In genomic region chr19:45615795-45616708, GRCh38 we compare ENCODE assay signal across 9 cellular contexts. TPM values are rescaled to one million over a fixed set of nuclear protein-coding genes. Genes with fewer than 3 reads are reported as not detected.
DNase-seq lines count a peak whose midpoint lies in the region; ATAC-seq, FAIRE-seq and TF ChIP-seq lines count a peak whose summit lies in the region.
"Had no signal": no experiment of that assay in that cellular context is flagged by ENCODE, and none has a peak within 500 bp of the region (broad histone marks: within the 10 kb centered on the region; RNA-seq: fewer than 3 reads in every experiment).

No MANE protein-coding gene starts in this region.

- no peaks in the 10 kb centered on the region for H3K27me3 ChIP-seq in left ventricle myocardium inferior (ENCODE audit: low read depth)
- no peaks in the 10 kb centered on the region for H3K27me3 ChIP-seq in sigmoid colon

- TF ChIP-seq CTCF in left ventricle myocardium inferior (IDR thresholded peaks at IDR 0.05; ENCODE audit: borderline replicate concordance) (no peak), sigmoid colon (IDR thresholded peaks at IDR 0.05) (no peak)

- 46 to 63% methylated on average over 37 of the region's 37 CpGs for WGBS in sigmoid colon, 2 donors

- peak; percentile 97 for FAIRE-seq in G401.6 (lab: Jason Lieb, UNC)

- H3K9me3 ChIP-seq in left ventricle myocardium inferior (replicated peaks) (no peaks in the 10 kb centered on the region), sigmoid colon (no peaks in the 10 kb centered on the region)

- peaks cover 13 to 48% of the 10 kb centered on the region in 2 donors for H3K36me3 Mint-ChIP-seq in activated naive CD4-positive, alpha-beta T cell treated with anti-CD3 and anti-CD28 coated beads, Interleukin-2, amount 50 U/mL, for 72 hours

- no peak for TF ChIP-seq POLR2A in sigmoid colon (IDR thresholded peaks at IDR 0.05)

- DNase-seq in LHCN-M2 (ENCODE audit: low read depth) (peak; percentile 82), SW480 (ENCODE audit: low spot score) (peak; percentile 97), left ventricle myocardium inferior (peak; percentile 70), sigmoid colon (peak; percentile 86)
- DNase-seq in activated naive CD4-positive, alpha-beta T cell treated with anti-CD3 and anti-CD28 coated beads, Interleukin-2, amount 50 U/mL, for 72 hours (ENCODE audit: low spot score in 2 of 2): peak in 1 of 2 donors; percentile 82

- peak overlapping the region in 1 of 2 donors; percentile 48 for H3K27ac Mint-ChIP-seq in activated naive CD4-positive, alpha-beta T cell treated with anti-CD3 and anti-CD28 coated beads, Interleukin-2, amount 50 U/mL, for 72 hours

- peaks cover 19% of the 10 kb centered on the region for H3K4me1 ChIP-seq in left ventricle myocardium inferior
- H3K4me1 ChIP-seq in sigmoid colon: peaks cover 0 to 9% (median 5%) of the 10 kb centered on the region in 4 donors

- intact Hi-C loops in left ventricle myocardium inferior (cut with micrococcal nuclease): no loop called here
- intact Hi-C loops in sigmoid colon (cut with DNase I): no loop called here

- H3K4me3 ChIP-seq in left ventricle myocardium inferior (peak overlapping the region; percentile 17), sigmoid colon (no peak overlapping the region)

- no peak for TF ChIP-seq EP300 in sigmoid colon (IDR thresholded peaks at IDR 0.05)

- peak overlapping the region; percentile 63 for H3K27ac ChIP-seq in left ventricle myocardium inferior (replicated peaks)
- peak overlapping the region in 3 of 4 donors; percentile 23 to 47 (median 25) for H3K27ac ChIP-seq in sigmoid colon
- H3K27ac ChIP-seq: VCaP had no signal

- no peaks in the 10 kb centered on the region for H3K9me3 Mint-ChIP-seq in activated naive CD4-positive, alpha-beta T cell treated with anti-CD3 and anti-CD28 coated beads, Interleukin-2, amount 50 U/mL, for 72 hours

- ATAC-seq in activated naive CD4-positive, alpha-beta T cell treated with anti-CD3 and anti-CD28 coated beads, Interleukin-2, amount 50 U/mL, for 72 hours: peak; percentile 3 to 78
- no peak for ATAC-seq in HG02852 (IDR thresholded peaks at IDR 0.05; ENCODE audit: unreplicated experiment)
- ATAC-seq in GM18498 (IDR thresholded peaks at IDR 0.05; ENCODE audit: unreplicated experiment): no peak

- H3K36me3 ChIP-seq in left ventricle myocardium inferior (peaks cover 63% of the 10 kb centered on the region), sigmoid colon (peaks cover 0 to 54% (median 7%) of the 10 kb centered on the region in 4 donors)

RNA-seq across cellular contexts. Expression of gene GPR4, which starts 14.0 kb away (rescaled TPM):
- total RNA-seq in LHCN-M2 (2014; rRNA removed) (not detected in 2 replicates), left ventricle myocardium inferior (5.1 TPM), sigmoid colon (1 to 10 TPM in 1 of 4 donors, under 1 TPM in 3; 0.55 to 1.9 (median 0.85) TPM)
- polyA plus RNA-seq in LHCN-M2 (2012): not detected
- total RNA-seq in activated naive CD4-positive, alpha-beta T cell treated with anti-CD3 and anti-CD28 coated beads, Interleukin-2, amount 50 U/mL, for 72 hours: under 1 TPM in 1 of 2 donors, not detected in 1; 0.09 TPM
- 1 to 10 TPM in 2 of 3 donors, under 1 TPM in 1; 0.46 to 1.8 (median 1.8) TPM for polyA plus RNA-seq in sigmoid colon

RNA-seq across cellular contexts. Expression of gene EML2, which starts 23.1 kb away (rescaled TPM):
- total RNA-seq in LHCN-M2 (2014; rRNA removed): 17.8 and 20.1 TPM in 2 replicates
- 16.8 TPM for polyA plus RNA-seq in LHCN-M2 (2012)
- 100 to 1,000 TPM; 142 to 161 TPM for total RNA-seq in activated naive CD4-positive, alpha-beta T cell treated with anti-CD3 and anti-CD28 coated beads, Interleukin-2, amount 50 U/mL, for 72 hours
- total RNA-seq in left ventricle myocardium inferior: 48.4 TPM
- total RNA-seq in sigmoid colon: 10 to 100 TPM; 10.4 to 34.6 (median 14.7) TPM
- polyA plus RNA-seq in sigmoid colon: 10 to 100 TPM; 40.2 to 75.6 (median 40.5) TPM

RNA-seq across cellular contexts. Expression of gene OPA3, which starts 31.4 kb away (rescaled TPM):
- 13.7 and 18.2 TPM in 2 replicates for total RNA-seq in LHCN-M2 (2014; rRNA removed)
- 8.5 TPM for polyA plus RNA-seq in LHCN-M2 (2012)
- total RNA-seq in activated naive CD4-positive, alpha-beta T cell treated with anti-CD3 and anti-CD28 coated beads, Interleukin-2, amount 50 U/mL, for 72 hours: 10 to 100 TPM; 16.6 to 16.7 TPM
- total RNA-seq in left ventricle myocardium inferior: 25.3 TPM
- 1 to 10 TPM; 5.4 to 9.9 (median 8.1) TPM for total RNA-seq in sigmoid colon
- polyA plus RNA-seq in sigmoid colon: 10 to 100 TPM in 1 of 3 donors, 1 to 10 TPM in 2; 3.0 to 11.3 (median 4.4) TPM

RNA-seq across cellular contexts. Expression of gene GIPR, which starts 52.0 kb away (rescaled TPM):
- total RNA-seq in LHCN-M2 (2014; rRNA removed): not detected in 2 replicates
- 0.44 TPM for polyA plus RNA-seq in LHCN-M2 (2012)
- 10 to 100 TPM in 1 of 2 donors, 1 to 10 TPM in 1; 7.0 to 15.7 TPM for total RNA-seq in activated naive CD4-positive, alpha-beta T cell treated with anti-CD3 and anti-CD28 coated beads, Interleukin-2, amount 50 U/mL, for 72 hours
- total RNA-seq in left ventricle myocardium inferior: 4.7 TPM
- not detected for total RNA-seq in sigmoid colon
- polyA plus RNA-seq in sigmoid colon: 10 to 100 TPM in 1 of 3 donors, 1 to 10 TPM in 1, under 1 TPM in 1; 0.69 to 11.8 (median 3.6) TPM

Comparison
In these comparisons a context has a peak if more than half of its experiments do, and no peak if none do; other contexts are left out.
1. ATAC-seq: peak in activated naive CD4-positive, alpha-beta T cell treated with anti-CD3 and anti-CD28 coated beads, Interleukin-2, amount 50 U/mL, for 72 hours (2 of 2); none in HG02852 (single experiment) and GM18498 (single experiment).